In the genomic region with DNA sequence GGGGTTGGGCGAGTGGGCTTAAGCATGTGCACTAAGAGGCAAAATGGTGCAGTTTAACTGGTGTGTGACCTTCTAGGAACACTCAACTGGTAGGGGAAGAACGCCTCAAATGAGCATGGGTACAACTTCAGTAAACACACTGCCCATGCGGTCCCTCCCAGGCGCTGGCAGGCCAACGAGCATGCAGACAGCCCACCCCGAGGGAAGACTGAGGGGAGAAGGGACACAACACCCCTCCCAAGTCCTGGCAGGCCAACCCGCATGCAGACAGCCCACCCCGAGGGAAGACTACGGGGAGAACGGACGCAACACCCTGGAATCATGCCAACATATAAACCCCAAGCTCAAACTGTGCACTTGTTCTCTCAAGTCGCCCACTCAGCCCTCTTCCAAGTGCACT, we compare ENCODE assay signal across 15 cellular contexts.
"Had no signal": no experiment of that assay in that cellular context is flagged by ENCODE, and none has a peak within 500 bp of the region (broad histone marks: within the 10 kb centered on the region; RNA-seq: fewer than 3 reads in every experiment).

No MANE protein-coding gene starts in this region.

- H3K9me3 ChIP-seq: ascending aorta, esophagus squamous epithelium, heart right ventricle, transverse colon had no signal

- H3K36me3 ChIP-seq: ascending aorta, esophagus squamous epithelium, heart right ventricle, transverse colon had no signal

- DNase-seq: activated CD4-positive, alpha-beta T cell treated with anti-CD3 and anti-CD28 coated beads for 1 hour; activated CD4-positive, alpha-beta T cell treated with anti-CD3 and anti-CD28 coated beads, Interleukin-2, amount 50 U/mL, for 48 hours; activated naive CD4-positive, alpha-beta T cell treated with anti-CD3 and anti-CD28 coated beads for 36 hours; activated naive CD8-positive, alpha-beta T cell treated with anti-CD3 and anti-CD28 coated beads, Interleukin-2, amount 50 U/mL, for 24 hours; esophagus squamous epithelium; heart right ventricle; natural killer cell; stimulated activated CD4-positive, alpha-beta T cell treated with anti-CD3 and anti-CD28 coated beads, Interleukin-4, amount 100 ng/mL, for 24 hours; stimulated activated naive CD4-positive, alpha-beta T cell; substantia nigra; transverse colon had no signal

- ATAC-seq: activated naive CD8-positive, alpha-beta T cell treated with anti-CD3 and anti-CD28 coated beads, Interleukin-2, amount 50 U/mL, for 24 hours; activated T-helper 17 cell treated with anti-CD3 and anti-CD28 coated beads, Interleukin-2, amount 50 U/mL, for 72 hours; natural killer cell had no signal

- H3K4me1 ChIP-seq: ascending aorta, esophagus squamous epithelium, transverse colon had no signal

- H3K27me3 Mint-ChIP-seq: activated T-helper 17 cell treated with anti-CD3 and anti-CD28 coated beads, Interleukin-2, amount 50 U/mL, for 72 hours; memory B cell had no signal

- H3K4me3 Mint-ChIP-seq: activated naive CD4-positive, alpha-beta T cell treated with anti-CD3 and anti-CD28 coated beads for 36 hours; activated naive CD8-positive, alpha-beta T cell treated with anti-CD3 and anti-CD28 coated beads, Interleukin-2, amount 50 U/mL, for 24 hours; activated T-helper 17 cell treated with anti-CD3 and anti-CD28 coated beads, Interleukin-2, amount 50 U/mL, for 72 hours; memory B cell; natural killer cell had no signal

- H3K27ac ChIP-seq: ascending aorta, esophagus squamous epithelium, transverse colon had no signal

- H3K9me3 Mint-ChIP-seq: activated naive CD4-positive, alpha-beta T cell treated with anti-CD3 and anti-CD28 coated beads for 36 hours; activated naive CD8-positive, alpha-beta T cell treated with anti-CD3 and anti-CD28 coated beads, Interleukin-2, amount 50 U/mL, for 24 hours; memory B cell had no signal

- H3K27me3 ChIP-seq: ascending aorta, transverse colon had no signal

- H3K4me1 Mint-ChIP-seq: activated naive CD8-positive, alpha-beta T cell treated with anti-CD3 and anti-CD28 coated beads, Interleukin-2, amount 50 U/mL, for 24 hours; activated T-helper 17 cell treated with anti-CD3 and anti-CD28 coated beads, Interleukin-2, amount 50 U/mL, for 72 hours; memory B cell; natural killer cell had no signal

- H3K36me3 Mint-ChIP-seq: memory B cell, natural killer cell had no signal

- H3K4me3 ChIP-seq: ascending aorta, esophagus squamous epithelium, skin epidermis, transverse colon had no signal

- H3K27ac Mint-ChIP-seq: activated naive CD4-positive, alpha-beta T cell treated with anti-CD3 and anti-CD28 coated beads for 36 hours; activated naive CD8-positive, alpha-beta T cell treated with anti-CD3 and anti-CD28 coated beads, Interleukin-2, amount 50 U/mL, for 24 hours; activated T-helper 17 cell treated with anti-CD3 and anti-CD28 coated beads, Interleukin-2, amount 50 U/mL, for 72 hours; memory B cell; natural killer cell had no signal
